In the genomic region with DNA sequence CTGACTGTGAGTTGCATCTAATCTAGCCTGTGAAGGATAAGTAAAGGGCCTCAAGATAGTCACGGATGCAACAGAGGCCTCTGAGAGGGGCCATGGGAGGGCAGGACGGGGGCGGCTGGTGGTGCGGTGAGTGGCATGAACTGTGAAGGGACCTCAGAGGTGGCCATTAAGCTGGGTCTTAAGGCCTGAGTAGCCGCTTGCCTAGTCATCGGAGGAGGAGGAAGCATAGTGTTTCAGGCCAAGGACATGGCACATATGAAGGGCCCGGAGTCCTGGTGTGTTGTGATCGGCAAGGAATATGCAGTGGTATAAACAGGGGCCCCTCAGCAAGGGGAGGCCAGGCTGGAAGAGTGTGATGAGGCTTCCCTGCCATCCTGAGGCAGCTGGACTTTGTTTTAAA, we compare ENCODE assay signal across 13 cellular contexts. TPM values are rescaled to one million over a fixed set of nuclear protein-coding genes. Genes with fewer than 3 reads are reported as not detected.
DNase-seq lines count a peak whose midpoint lies in the region; ATAC-seq and TF ChIP-seq lines count a peak whose summit lies in the region.
"Had no signal": no experiment of that assay in that cellular context is flagged by ENCODE, and none has a peak within 500 bp of the region (broad histone marks: within the 10 kb centered on the region; RNA-seq: fewer than 3 reads in every experiment).

No MANE protein-coding gene starts in this region.

- WGBS in right cardiac atrium: 48% methylated on average over 8 of the region's 8 CpGs

- H3K27me3 ChIP-seq in CD8-positive, alpha-beta memory T cell (ENCODE audit: insufficient read depth, low read length, poor library complexity, severe bottlenecking): no peaks in the 10 kb centered on the region
- no peaks in the 10 kb centered on the region for H3K27me3 ChIP-seq in RWPE2 (ENCODE audit: insufficient read depth, poor library complexity, severe bottlenecking)
- no peaks in the 10 kb centered on the region for H3K27me3 ChIP-seq in right cardiac atrium (ENCODE audit: control insufficient read depth, insufficient read depth)
- H3K27me3 ChIP-seq in skeletal muscle satellite cell (ENCODE audit: control insufficient read depth, insufficient read depth, low read length): no peaks in the 10 kb centered on the region
- H3K27me3 ChIP-seq: foreskin keratinocyte had no signal

- peak overlapping the region; percentile 95 for H3K4me2 ChIP-seq in skeletal muscle satellite cell (ENCODE audit: low read length)

- ATAC-seq in RWPE2 (ENCODE audit: low read depth): no peak
- no peak for ATAC-seq in right cardiac atrium
- no peak for ATAC-seq in naive thymus-derived CD8-positive, alpha-beta T cell
- ATAC-seq in GM18517 (IDR thresholded peaks at IDR 0.05; ENCODE audit: unreplicated experiment): no peak
- ATAC-seq: foreskin keratinocyte; stimulated activated naive CD8-positive, alpha-beta T cell treated with anti-CD3 and anti-CD28 coated beads, Interleukin-15, Interleukin-2, amounts not matched to agents 100 U/mL and 50 U/mL, for 24 hours had no signal

- H3K4me3 ChIP-seq in CD8-positive, alpha-beta memory T cell (ENCODE audit: low read length): no peak overlapping the region
- H3K4me3 ChIP-seq in RWPE2 (ENCODE audit: severe bottlenecking) (no peak overlapping the region), right cardiac atrium (ENCODE audit: low read length) (no peak overlapping the region), skeletal muscle satellite cell (ENCODE audit: low read length) (no peak overlapping the region)

- POLR2A ChIA-PET in CD8-positive, alpha-beta memory T cell (lab: Charles Lee): no interaction called here
- POLR2A ChIA-PET in naive thymus-derived CD8-positive, alpha-beta T cell (lab: Charles Lee): interaction anchor here (0.6 to 1.5 kb wide), 2 partner anchors 11 to 71 kb away, joined by 3 read pairs; no protein-coding TSS in a partner anchor

- H3K9me3 ChIP-seq in CD8-positive, alpha-beta memory T cell (ENCODE audit: low read length): no peaks in the 10 kb centered on the region
- H3K9me3 ChIP-seq in RWPE2 (ENCODE audit: severe bottlenecking): no peaks in the 10 kb centered on the region
- no peaks in the 10 kb centered on the region for H3K9me3 ChIP-seq in right cardiac atrium (ENCODE audit: control insufficient read depth, low read length)
- no peaks in the 10 kb centered on the region for H3K9me3 ChIP-seq in skeletal muscle satellite cell (replicated peaks; ENCODE audit: low read length)

- intact Hi-C loops in right cardiac atrium (cut with DNase I): no loop called here
- intact Hi-C loops in head of caudate nucleus (cut with DNase I): no loop called here

- TF ChIP-seq CTCF in RWPE2 (IDR thresholded peaks at IDR 0.05; ENCODE audit: poor library complexity, severe bottlenecking): no peak

- no peak overlapping the region for H3K27ac ChIP-seq in CD8-positive, alpha-beta memory T cell (ENCODE audit: low read depth, low read length)
- H3K27ac ChIP-seq in RWPE2 (ENCODE audit: poor library complexity, severe bottlenecking) (peak overlapping the region; percentile 98), right cardiac atrium (ENCODE audit: low read length) (peak overlapping the region; percentile 75)
- H3K27ac ChIP-seq: foreskin keratinocyte had no signal

- CTCF ChIA-PET in CD8-positive, alpha-beta memory T cell (lab: Charles Lee): no interaction called here

- peaks cover 0 to 17% (median 0%) of the 10 kb centered on the region in 3 donors for H3K36me3 Mint-ChIP-seq in CD8-positive, alpha-beta memory T cell
- H3K36me3 Mint-ChIP-seq in naive thymus-derived CD8-positive, alpha-beta T cell: peaks cover 0 to 2% (median 0%) of the 10 kb centered on the region in 3 donors

- no peaks in the 10 kb centered on the region for H3K36me3 ChIP-seq in CD8-positive, alpha-beta memory T cell (ENCODE audit: insufficient read depth, low read length)
- H3K36me3 ChIP-seq in RWPE2 (ENCODE audit: low read depth) (peaks cover 12% of the 10 kb centered on the region), skeletal muscle satellite cell (ENCODE audit: insufficient read depth, low read length) (peaks cover 6% of the 10 kb centered on the region)

- peak overlapping the region in 4 of 8 donors; percentile 11 to 82 (median 66) for H3K27ac Mint-ChIP-seq in CD8-positive, alpha-beta memory T cell
- H3K27ac Mint-ChIP-seq in naive thymus-derived CD8-positive, alpha-beta T cell: peak overlapping the region in 1 of 10 donors; percentile 80

- H3K4me1 Mint-ChIP-seq in CD8-positive, alpha-beta memory T cell: peaks cover 13 to 45% (median 28%) of the 10 kb centered on the region in 3 donors
- H3K4me1 Mint-ChIP-seq in naive thymus-derived CD8-positive, alpha-beta T cell: peaks cover 16 to 35% (median 27%) of the 10 kb centered on the region in 4 donors

- peaks cover 10% of the 10 kb centered on the region for H3K4me1 ChIP-seq in CD8-positive, alpha-beta memory T cell (ENCODE audit: insufficient read depth, low read length)
- H3K4me1 ChIP-seq in RWPE2 (ENCODE audit: insufficient read depth, poor library complexity, severe bottlenecking) (peaks cover 59% of the 10 kb centered on the region), right cardiac atrium (ENCODE audit: control insufficient read depth, insufficient read depth, low read length) (peaks cover 39% of the 10 kb centered on the region), skeletal muscle satellite cell (ENCODE audit: control insufficient read depth, insufficient read depth, low read length) (peaks cover 77% of the 10 kb centered on the region)

- H3K9me3 Mint-ChIP-seq in CD8-positive, alpha-beta memory T cell: no peaks in the 10 kb centered on the region
- H3K9me3 Mint-ChIP-seq in naive thymus-derived CD8-positive, alpha-beta T cell: no peaks in the 10 kb centered on the region
- H3K9me3 Mint-ChIP-seq: central memory CD8-positive, alpha-beta T cell had no signal

- no peak overlapping the region for H3K9ac ChIP-seq in skeletal muscle satellite cell (ENCODE audit: low read depth, low read length)

- H3K4me3 Mint-ChIP-seq in CD8-positive, alpha-beta memory T cell: peak overlapping the region in 6 of 7 donors; percentile 14 to 90 (median 64)
- H3K4me3 Mint-ChIP-seq in naive thymus-derived CD8-positive, alpha-beta T cell: peak overlapping the region in 2 of 10 donors; percentile 10 to 60

- peaks cover 0 to 1% of the 10 kb centered on the region in 2 donors for H3K27me3 Mint-ChIP-seq in CD8-positive, alpha-beta memory T cell
- H3K27me3 Mint-ChIP-seq in naive thymus-derived CD8-positive, alpha-beta T cell: no peaks in the 10 kb centered on the region
- H3K27me3 Mint-ChIP-seq: central memory CD8-positive, alpha-beta T cell had no signal

- DNase-seq in CD8-positive, alpha-beta memory T cell: no peak
- DNase-seq in RWPE2 (ENCODE audit: low spot score) (no peak), right cardiac atrium (peak in 2 of 3 donors; percentile 27 to 36), head of caudate nucleus (no peak)
- DNase-seq in stimulated activated CD8-positive, alpha-beta memory T cell treated with anti-CD3 and anti-CD28 coated beads, Interleukin-4, amount 100 ng/mL, for 48 hours: no peak
- DNase-seq in naive thymus-derived CD8-positive, alpha-beta T cell: no peak
- DNase-seq: DMS53; foreskin keratinocyte; NCI-H1694; stimulated activated naive CD8-positive, alpha-beta T cell treated with anti-CD3 and anti-CD28 coated beads, Interleukin-15, Interleukin-2, amounts not matched to agents 100 U/mL and 50 U/mL, for 24 hours had no signal

RNA-seq across cellular contexts. Expression of a gene that starts 51.8 kb away (rescaled TPM):
- total RNA-seq in CD8-positive, alpha-beta memory T cell: 10 to 100 TPM; 26.1 to 26.7 TPM
- 13.6 TPM for polyA plus RNA-seq in CD8-positive, alpha-beta memory T cell
- total RNA-seq in right cardiac atrium: 100 to 1,000 TPM in 1 of 4 donors, 10 to 100 TPM in 3; 84.8 to 105 (median 92.5) TPM
- polyA plus RNA-seq in right cardiac atrium: 82.1 TPM
- total RNA-seq in skeletal muscle satellite cell (2012; rRNA removed): 186 and 191 TPM in 2 replicates
- total RNA-seq in naive thymus-derived CD8-positive, alpha-beta T cell: 10 to 100 TPM; 26.4 to 30.9 TPM
- polyA plus RNA-seq in naive thymus-derived CD8-positive, alpha-beta T cell: 10 to 100 TPM in 2 of 3 donors, 1 to 10 TPM in 1; 7.8 to 11.6 (median 10.7) TPM

RNA-seq across cellular contexts. Expression of a gene that starts 59.1 kb away (rescaled TPM):
- 10 to 100 TPM in 1 of 2 experiments, 1 to 10 TPM in 1; 9.3 to 10.0 TPM for total RNA-seq in CD8-positive, alpha-beta memory T cell
- 1.6 TPM for polyA plus RNA-seq in CD8-positive, alpha-beta memory T cell
- 10 to 100 TPM; 10.3 to 20.2 (median 15.3) TPM for total RNA-seq in right cardiac atrium
- polyA plus RNA-seq in right cardiac atrium: 19.5 TPM
- 31.7 and 46.1 TPM in 2 replicates for total RNA-seq in skeletal muscle satellite cell (2012; rRNA removed)
- 1 to 10 TPM; 1.8 to 2.3 TPM for total RNA-seq in naive thymus-derived CD8-positive, alpha-beta T cell
- 1 to 10 TPM; 4.0 to 7.6 (median 7.1) TPM for polyA plus RNA-seq in naive thymus-derived CD8-positive, alpha-beta T cell

Comparison
In these comparisons a context has a peak if more than half of its experiments do, and no peak if none do; other contexts are left out.
1. DNase-seq: peak in right cardiac atrium (2 of 3); none in CD8-positive, alpha-beta memory T cell (0 of 5), RWPE2 (single experiment), stimulated activated CD8-positive, alpha-beta memory T cell treated with anti-CD3 and anti-CD28 coated beads, Interleukin-4, amount 100 ng/mL, for 48 hours (single experiment), naive thymus-derived CD8-positive, alpha-beta T cell (0 of 10) and head of caudate nucleus (0 of 42).